In the genomic region with DNA sequence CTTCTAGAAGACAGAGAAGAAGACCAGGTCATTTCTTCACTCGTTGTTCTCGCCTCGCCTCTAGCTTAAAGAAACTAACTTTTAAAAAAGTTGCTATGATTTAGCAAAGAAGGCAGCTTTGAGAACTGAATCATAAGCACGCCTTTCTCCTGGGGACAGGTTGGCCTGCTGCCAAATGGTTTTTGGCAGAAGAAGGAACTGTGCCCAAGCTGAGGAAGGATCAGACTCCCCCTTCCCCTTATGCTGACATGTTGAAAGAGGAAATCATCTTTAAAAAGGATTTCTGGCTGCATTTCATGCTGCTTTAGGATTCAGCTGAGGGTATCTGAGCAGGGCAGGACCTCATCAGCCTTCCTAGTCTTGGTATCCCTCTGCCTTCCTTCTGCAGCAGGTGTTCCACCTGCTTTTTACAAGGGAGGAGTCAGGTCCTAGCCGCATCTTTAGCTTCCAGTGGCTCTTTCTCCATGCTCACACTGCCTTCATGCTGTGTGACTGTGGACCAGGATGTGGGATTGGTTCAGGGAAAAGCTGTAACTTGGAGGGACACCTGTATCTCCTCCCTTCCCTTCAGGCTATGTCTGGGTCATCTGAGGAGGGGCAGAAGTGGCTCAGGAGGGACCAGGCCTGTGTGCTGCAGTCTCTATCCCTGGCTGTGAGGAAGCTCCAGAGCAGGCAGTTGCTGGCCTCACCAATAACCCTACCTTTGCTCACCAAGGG, we compare ENCODE assay signal across 8 cellular contexts. TPM values are rescaled to one million over a fixed set of nuclear protein-coding genes. Genes with fewer than 3 reads are reported as not detected.
DNase-seq lines count a peak whose midpoint lies in the region; ATAC-seq and TF ChIP-seq lines count a peak whose summit lies in the region.

No MANE protein-coding gene starts in this region.

- no peak overlapping the region for H3K4me3 ChIP-seq in A673 (ENCODE audit: low read depth, low read length, poor library complexity, severe bottlenecking)
- H3K4me3 ChIP-seq in lower lobe of right lung: no peak overlapping the region

- H3K27ac ChIP-seq in A673 (ENCODE audit: low read depth, low read length, poor library complexity, severe bottlenecking): peak overlapping the region; percentile 15
- peak overlapping the region; percentile 9 for H3K27ac ChIP-seq in lower lobe of right lung

- no peaks in the 10 kb centered on the region for H3K27me3 ChIP-seq in A673 (replicated peaks; ENCODE audit: insufficient read depth, low read depth, low read length, poor library complexity)
- no peaks in the 10 kb centered on the region for H3K27me3 ChIP-seq in lower lobe of right lung (ENCODE audit: low read depth)

- POLR2A ChIA-PET in A673 (lab: Charles Lee; ENCODE audit: low non-redundant PET): interaction anchor here (0.6 kb wide), 1 partner anchor 634 kb away, joined by 20 read pairs; no protein-coding TSS in a partner anchor
- POLR2A ChIA-PET in activated CD4-positive, alpha-beta memory T cell treated with anti-CD3 and anti-CD28 coated beads, Interleukin-2, amount 10 ng/mL, durations not matched to agents 7 days and 5 days (lab: Charles Lee): no interaction called here

- peak; percentile 81 for DNase-seq in A673 (ENCODE audit: low spot score)
- DNase-seq in MV-4-11 (lab: John Stamatoyannopoulos, UW): peak; percentile 95
- peak; percentile 59 for DNase-seq in brain pericyte (ENCODE audit: low read depth, low spot score)
- peak; percentile 75 for DNase-seq in lower lobe of right lung
- no peak for DNase-seq in activated naive CD8-positive, alpha-beta T cell treated with anti-CD3 and anti-CD28 coated beads for 36 hours
- DNase-seq in activated CD4-positive, alpha-beta memory T cell treated with anti-CD3 and anti-CD28 coated beads, Interleukin-2, amount 10 ng/mL, durations not matched to agents 7 days and 5 days: no peak
- no peak for DNase-seq in D341Med (ENCODE audit: low spot score)

- CTCF ChIA-PET in A673 (lab: Charles Lee): interaction anchor here (1.8 kb wide), 1 partner anchor 23 kb away, joined by 5 read pairs; no protein-coding TSS in a partner anchor
- CTCF ChIA-PET in activated CD4-positive, alpha-beta memory T cell treated with anti-CD3 and anti-CD28 coated beads, Interleukin-2, amount 10 ng/mL, durations not matched to agents 7 days and 5 days (lab: Charles Lee): interaction anchor here (1.2 to 1.5 kb wide), 2 partner anchors 24 to 38 kb away, joined by 3 to 6 read pairs; no protein-coding TSS in a partner anchor

- ATAC-seq in lower lobe of right lung (peak; percentile 64 to 76), GM19395 (IDR thresholded peaks at IDR 0.05; ENCODE audit: unreplicated experiment) (no peak)

- no TSS peak for BruUV-seq in A673 (replicated peaks; lab: Mats Ljungman, UMichigan)

- no peak overlapping the region for H3K4me3 Mint-ChIP-seq in activated naive CD8-positive, alpha-beta T cell treated with anti-CD3 and anti-CD28 coated beads for 36 hours
- H3K4me3 Mint-ChIP-seq in activated CD4-positive, alpha-beta memory T cell treated with anti-CD3 and anti-CD28 coated beads, Interleukin-2, amount 10 ng/mL, durations not matched to agents 7 days and 5 days: no peak overlapping the region

- H3K9me3 Mint-ChIP-seq in activated naive CD8-positive, alpha-beta T cell treated with anti-CD3 and anti-CD28 coated beads for 36 hours: no peaks in the 10 kb centered on the region
- H3K9me3 Mint-ChIP-seq in activated CD4-positive, alpha-beta memory T cell treated with anti-CD3 and anti-CD28 coated beads, Interleukin-2, amount 10 ng/mL, durations not matched to agents 7 days and 5 days: no peaks in the 10 kb centered on the region

- H3K36me3 Mint-ChIP-seq in activated naive CD8-positive, alpha-beta T cell treated with anti-CD3 and anti-CD28 coated beads for 36 hours: peaks cover 4% of the 10 kb centered on the region
- H3K36me3 Mint-ChIP-seq in activated CD4-positive, alpha-beta memory T cell treated with anti-CD3 and anti-CD28 coated beads, Interleukin-2, amount 10 ng/mL, durations not matched to agents 7 days and 5 days (ENCODE audit: low read depth): no peaks in the 10 kb centered on the region

- no peaks in the 10 kb centered on the region for H3K27me3 Mint-ChIP-seq in activated naive CD8-positive, alpha-beta T cell treated with anti-CD3 and anti-CD28 coated beads for 36 hours
- peaks cover 1% of the 10 kb centered on the region for H3K27me3 Mint-ChIP-seq in activated CD4-positive, alpha-beta memory T cell treated with anti-CD3 and anti-CD28 coated beads, Interleukin-2, amount 10 ng/mL, durations not matched to agents 7 days and 5 days

- TF ChIP-seq CTCF in A673 (conservative IDR thresholded peaks at IDR 0.05; ENCODE audit: low read depth, low read length): no peak
- TF ChIP-seq CTCF in lower lobe of right lung (IDR thresholded peaks at IDR 0.05): no peak

- H3K9me3 ChIP-seq in A673 (ENCODE audit: low read depth, low read length, poor library complexity, severe bottlenecking) (no peaks in the 10 kb centered on the region), lower lobe of right lung (no peaks in the 10 kb centered on the region)

- H3K4me1 ChIP-seq in A673 (ENCODE audit: insufficient read depth, low read length, poor library complexity, severe bottlenecking) (peaks cover 13% of the 10 kb centered on the region), lower lobe of right lung (peaks cover 26% of the 10 kb centered on the region)

- no peaks in the 10 kb centered on the region for H3K36me3 ChIP-seq in A673 (ENCODE audit: insufficient read depth, low read length, poor library complexity, severe bottlenecking)
- peaks cover 53% of the 10 kb centered on the region for H3K36me3 ChIP-seq in lower lobe of right lung

- no peaks in the 10 kb centered on the region for H3K4me1 Mint-ChIP-seq in activated naive CD8-positive, alpha-beta T cell treated with anti-CD3 and anti-CD28 coated beads for 36 hours
- no peaks in the 10 kb centered on the region for H3K4me1 Mint-ChIP-seq in activated CD4-positive, alpha-beta memory T cell treated with anti-CD3 and anti-CD28 coated beads, Interleukin-2, amount 10 ng/mL, durations not matched to agents 7 days and 5 days

- intact Hi-C loops in A673 (cut with micrococcal nuclease; ENCODE audit: unreplicated experiment) (no loop called here), lower lobe of right lung (cut with DNase I) (no loop called here)

- no peak overlapping the region for H3K27ac Mint-ChIP-seq in activated naive CD8-positive, alpha-beta T cell treated with anti-CD3 and anti-CD28 coated beads for 36 hours
- no peak overlapping the region for H3K27ac Mint-ChIP-seq in activated CD4-positive, alpha-beta memory T cell treated with anti-CD3 and anti-CD28 coated beads, Interleukin-2, amount 10 ng/mL, durations not matched to agents 7 days and 5 days

RNA-seq across cellular contexts. Expression of gene HACD2, which starts 34.1 kb away (rescaled TPM):
- total RNA-seq in A673 (2021): 45.4 and 49.3 TPM in 2 replicates
- total RNA-seq in lower lobe of right lung: 42.8 TPM
- total RNA-seq in activated naive CD8-positive, alpha-beta T cell treated with anti-CD3 and anti-CD28 coated beads for 36 hours: 10 to 100 TPM; 30.7 to 31.0 TPM
- 10 to 100 TPM; 21.0 to 23.2 TPM for total RNA-seq in activated CD4-positive, alpha-beta memory T cell treated with anti-CD3 and anti-CD28 coated beads, Interleukin-2, amount 10 ng/mL, durations not matched to agents 7 days and 5 days

Comparison
In these comparisons a context has a peak if more than half of its experiments do, and no peak if none do; other contexts are left out.
1. DNase-seq: peak in A673 (single experiment), MV-4-11 (single experiment), brain pericyte (single experiment) and lower lobe of right lung (single experiment); none in activated naive CD8-positive, alpha-beta T cell treated with anti-CD3 and anti-CD28 coated beads for 36 hours (single experiment), activated CD4-positive, alpha-beta memory T cell treated with anti-CD3 and anti-CD28 coated beads, Interleukin-2, amount 10 ng/mL, durations not matched to agents 7 days and 5 days (single experiment) and D341Med (single experiment).